ENCODE assay signal across 22 cellular contexts in the genomic region with DNA sequence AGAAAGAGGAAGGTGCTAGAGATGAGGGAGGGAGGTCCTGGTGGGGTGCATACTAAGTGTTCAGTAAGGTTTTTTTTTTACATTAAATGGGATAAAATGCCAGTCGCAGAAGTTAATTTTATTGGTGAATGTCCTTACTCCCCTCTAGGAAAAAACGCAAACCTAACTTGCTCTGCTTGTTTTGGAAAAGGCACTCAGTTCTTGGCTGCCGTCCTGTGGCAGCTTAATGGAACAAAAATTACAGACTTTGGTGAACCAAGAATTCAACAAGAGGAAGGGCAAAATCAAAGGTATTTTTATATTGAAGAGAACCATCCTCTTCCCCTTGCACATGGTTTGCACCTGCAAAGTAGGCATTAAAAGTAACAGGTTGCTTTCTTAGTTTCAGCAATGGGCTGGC.
DNase-seq lines count a peak whose midpoint lies in the region; ATAC-seq and TF ChIP-seq lines count a peak whose summit lies in the region.
"Had no signal": no experiment of that assay in that cellular context is flagged by ENCODE, and none has a peak within 500 bp of the region (broad histone marks: within the 10 kb centered on the region; RNA-seq: fewer than 3 reads in every experiment).

No MANE protein-coding gene starts in this region.

- H3K4me3 ChIP-seq in AG10803 (ENCODE audit: low read length) (no peak overlapping the region), OCI-LY3 (ENCODE audit: low read length) (0 out of 2 replicates have a peak overlapping the region, but pooled peaks have one; percentile 56), choroid plexus epithelial cell (ENCODE audit: low read depth, low read length) (no peak overlapping the region)
- H3K4me3 ChIP-seq: dorsolateral prefrontal cortex, esophagus muscularis mucosa, heart left ventricle, PC-9, uterus had no signal

- H3K79me2 ChIP-seq in OCI-LY3 (ENCODE audit: low read length), result no peaks in the 10 kb centered on the region

- TF ChIP-seq CTCF in AG10803 (conservative IDR thresholded peaks at IDR 0.05; ENCODE audit: low read length) (peak; percentile 42), OCI-LY3 (IDR thresholded peaks at IDR 0.05; ENCODE audit: low read depth, low read length) (no peak), choroid plexus epithelial cell (conservative IDR thresholded peaks at IDR 0.05; ENCODE audit: low read depth, low read length) (peak; percentile 73)

- no peak overlapping the region for H3K27ac ChIP-seq in OCI-LY3 (ENCODE audit: low read length)
- H3K27ac ChIP-seq: dorsolateral prefrontal cortex, esophagus muscularis mucosa, heart left ventricle, neutrophil, PC-9, uterus had no signal

- H2AFZ ChIP-seq in OCI-LY3 (ENCODE audit: low read depth, low read length), result peak overlapping the region; percentile 76; the same call in 1 of the 2 replicates
- H2AFZ ChIP-seq: PC-9 had no signal

- H3K36me3 ChIP-seq in OCI-LY3 (replicated peaks; ENCODE audit: low read depth, low read length), result no peaks in the 10 kb centered on the region
- H3K36me3 ChIP-seq: heart left ventricle, neutrophil, uterus had no signal

- H3K9ac ChIP-seq in OCI-LY3 (ENCODE audit: low read length), result no peak overlapping the region

- peak overlapping the region; percentile 70 for H3K4me2 ChIP-seq in OCI-LY3 (ENCODE audit: low read length)
- H3K4me2 ChIP-seq: PC-9 had no signal

- peak; percentile 12 for DNase-seq in AG10803 (ENCODE audit: low read depth)
- DNase-seq in choroid plexus epithelial cell (ENCODE audit: low read depth), result peak; percentile 68
- peak; percentile 21 for DNase-seq in medulla oblongata (ENCODE audit: extremely low spot score)
- no peak for DNase-seq in DMS 273 treated with DMSO at 0.1 percent for 48 hours (lab: John Stamatoyannopoulos, UW)
- DNase-seq in DMS114 treated with DMSO at 0.1 percent for 48 hours (lab: John Stamatoyannopoulos, UW; ENCODE audit: unreplicated experiment), result no peak
- DNase-seq: ACHN; activated B cell treated with CpG ODN at 0.5 μM for 24 hours; activated CD8-positive, alpha-beta T cell treated with anti-CD3 and anti-CD28 coated beads, Interleukin-2, amount 10 ng/mL, durations not matched to agents 7 days and 5 days; activated T-cell treated with anti-CD3 and anti-CD28 coated beads, Interleukin-2, amount 50 U/mL, for 48 hours; DND-41; dorsolateral prefrontal cortex; heart left ventricle; NCI-H1417; NCI-H2171 treated with DMSO at 0.1 percent for 48 hours; NCI-H82; PC-9; uterus had no signal

- no peaks in the 10 kb centered on the region for H3K27me3 ChIP-seq in OCI-LY3 (ENCODE audit: low read depth, low read length)
- H3K27me3 ChIP-seq: heart left ventricle, neutrophil, uterus had no signal

- no peaks in the 10 kb centered on the region for H3K9me3 ChIP-seq in OCI-LY3 (ENCODE audit: insufficient read depth, low read length)
- H3K9me3 ChIP-seq: esophagus muscularis mucosa, heart left ventricle, neutrophil, uterus had no signal

- H3K4me1 ChIP-seq in OCI-LY3 (ENCODE audit: low read length), result peaks cover 14% of the 10 kb centered on the region
- H3K4me1 ChIP-seq: esophagus muscularis mucosa, uterus had no signal

- ATAC-seq in GM18861 (IDR thresholded peaks at IDR 0.05; ENCODE audit: unreplicated experiment) (no peak), HG02759 (IDR thresholded peaks at IDR 0.05; ENCODE audit: unreplicated experiment) (no peak)
- ATAC-seq: activated CD8-positive, alpha-beta T cell treated with anti-CD3 and anti-CD28 coated beads, Interleukin-2, amount 10 ng/mL, durations not matched to agents 7 days and 5 days; heart left ventricle had no signal

- no peaks in the 10 kb centered on the region for H4K20me1 ChIP-seq in OCI-LY3 (ENCODE audit: insufficient read depth, low read length)

Comparison
In these comparisons a context has a peak if more than half of its experiments do, and no peak if none do; other contexts are left out.
1. DNase-seq: peak in AG10803 (single experiment), choroid plexus epithelial cell (single experiment) and medulla oblongata (single experiment); none in DMS 273 treated with DMSO at 0.1 percent for 48 hours (single experiment) and DMS114 treated with DMSO at 0.1 percent for 48 hours (single experiment).